ENCODE assay signal across 19 cellular contexts in the genomic region with DNA sequence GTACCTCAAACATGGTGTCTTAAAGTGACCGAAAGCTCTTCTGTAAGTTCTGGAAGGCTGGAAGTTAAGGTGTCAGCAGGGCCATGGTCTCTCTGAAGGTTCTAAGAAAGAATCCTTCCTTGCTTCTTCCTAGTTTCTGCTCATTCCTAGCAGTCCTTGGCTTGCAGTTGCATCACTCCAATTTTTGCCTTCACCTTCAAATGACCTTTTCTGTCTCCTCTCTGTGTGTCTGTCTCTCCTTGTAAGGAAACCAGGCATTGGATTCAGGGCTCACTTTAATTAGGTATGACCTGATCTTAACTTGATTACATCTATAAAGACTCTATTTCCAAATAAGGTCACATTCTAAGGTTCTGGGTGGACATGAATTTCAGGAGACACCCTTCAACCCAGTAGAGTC. TPM values are rescaled to one million over a fixed set of nuclear protein-coding genes. Genes with fewer than 3 reads are reported as not detected.
DNase-seq lines count a peak whose midpoint lies in the region; ATAC-seq and TF ChIP-seq lines count a peak whose summit lies in the region.
"Had no signal": no experiment of that assay in that cellular context is flagged by ENCODE, and none has a peak within 500 bp of the region (broad histone marks: within the 10 kb centered on the region; RNA-seq: fewer than 3 reads in every experiment).

No MANE protein-coding gene starts in this region.

- intact Hi-C loops in left ventricle myocardium inferior (cut with micrococcal nuclease) (no loop called here), cardiac septum (cut with DNase I) (no loop called here)

- H3K9me3 Mint-ChIP-seq in T-cell (no peaks in the 10 kb centered on the region), glutamatergic neuron (ENCODE audit: unreplicated experiment) (no peaks in the 10 kb centered on the region)

- peaks cover 70 to 76% (median 74%) of the 10 kb centered on the region in 3 donors for H3K4me1 Mint-ChIP-seq in T-cell
- peaks cover 26% of the 10 kb centered on the region for H3K4me1 Mint-ChIP-seq in glutamatergic neuron (ENCODE audit: low read depth, unreplicated experiment)

- CTCF ChIA-PET in T-cell (lab: Charles Lee) = interaction anchor here (1.0 to 1.6 kb wide), 5 partner anchors 9 to 68 kb away, joined by 3 to 5 read pairs (median 3); a partner anchor contains a TSS

- POLR2A ChIA-PET in T-cell (lab: Charles Lee) = interaction anchor here in 1 of 2 donors (0.5 kb wide), 1 partner anchor 9 kb away, joined by 3 read pairs; a partner anchor contains a TSS

- H3K4me3 Mint-ChIP-seq in T-cell = peak overlapping the region in 1 of 3 donors; percentile 12
- H3K4me3 Mint-ChIP-seq in glutamatergic neuron (ENCODE audit: unreplicated experiment) = peak overlapping the region; percentile 1
- H3K4me3 Mint-ChIP-seq: activated CD4-positive, alpha-beta T cell treated with anti-CD3 and anti-CD28 coated beads for 36 hours had no signal

- peaks cover 43% of the 10 kb centered on the region for H3K36me3 ChIP-seq in left ventricle myocardium inferior

- no peaks in the 10 kb centered on the region for H3K27me3 Mint-ChIP-seq in T-cell
- H3K27me3 Mint-ChIP-seq in glutamatergic neuron (ENCODE audit: unreplicated experiment) = no peaks in the 10 kb centered on the region
- H3K27me3 Mint-ChIP-seq: activated CD4-positive, alpha-beta T cell treated with anti-CD3 and anti-CD28 coated beads for 36 hours had no signal

- peak overlapping the region; percentile 13 to 30 for H3K27ac Mint-ChIP-seq in T-cell
- H3K27ac Mint-ChIP-seq in glutamatergic neuron (ENCODE audit: unreplicated experiment) = peak overlapping the region; percentile 40
- H3K27ac Mint-ChIP-seq: activated CD4-positive, alpha-beta T cell treated with anti-CD3 and anti-CD28 coated beads for 36 hours had no signal

- H3K27ac ChIP-seq in left ventricle myocardium inferior (replicated peaks) = peak overlapping the region; percentile 8
- H3K27ac ChIP-seq: right lobe of liver had no signal

- DNase-seq in left ventricle myocardium inferior = no peak
- no peak for DNase-seq in cardiac septum (ENCODE audit: low spot score)
- no peak for DNase-seq in T-cell
- DNase-seq in glutamatergic neuron = no peak
- no peak for DNase-seq in GM20000 (ENCODE audit: low spot score)
- DNase-seq in GM03348 (ENCODE audit: low spot score) = no peak
- DNase-seq in stimulated activated CD4-positive, alpha-beta T cell treated with anti-CD3 and anti-CD28 coated beads, Interleukin-12 subunit alpha, Interleukin-12 subunit beta, amount 100 ng/mL, for 4 hours = no peak
- DNase-seq: activated CD4-positive, alpha-beta T cell treated with anti-CD3 and anti-CD28 coated beads for 36 hours; anterior cingulate cortex; dermis blood vessel endothelial cell; HCEC 1CT; NK-92 treated with Interleukin-12 subunit alpha and Interleukin-12 subunit beta, amount 100 ng/mL, for 24 hours; right lobe of liver; SHP77; stimulated activated CD4-positive, alpha-beta T cell treated with anti-CD3 and anti-CD28 coated beads, Interleukin-2, amount 100 ng/mL, for 48 hours; stimulated activated CD8-positive, alpha-beta memory T cell treated with anti-CD3 and anti-CD28 coated beads, Interleukin-4, amount 100 ng/mL, for 48 hours; T-helper 9 cell had no signal

- no peaks in the 10 kb centered on the region for H3K27me3 ChIP-seq in left ventricle myocardium inferior (ENCODE audit: low read depth)
- H3K27me3 ChIP-seq: right lobe of liver had no signal

- TF ChIP-seq CTCF in left ventricle myocardium inferior (IDR thresholded peaks at IDR 0.05; ENCODE audit: borderline replicate concordance) (no peak), glutamatergic neuron (IDR thresholded peaks at IDR 0.05; ENCODE audit: partially characterized antibody, unreplicated experiment) (no peak), GM20000 (IDR thresholded peaks at IDR 0.05; ENCODE audit: extremely low read depth, missing control alignments) (no peak)

- H3K36me3 Mint-ChIP-seq in T-cell (peaks cover 26% of the 10 kb centered on the region), glutamatergic neuron (ENCODE audit: unreplicated experiment) (no peaks in the 10 kb centered on the region)

- ATAC-seq in T-cell (replicated peaks in 1 of 4) = no peak
- no peak for ATAC-seq in HG03457 (IDR thresholded peaks at IDR 0.05; ENCODE audit: unreplicated experiment)
- ATAC-seq: activated CD4-positive, alpha-beta T cell treated with anti-CD3 and anti-CD28 coated beads for 36 hours; HepG2 had no signal

- H3K9me3 ChIP-seq in left ventricle myocardium inferior (replicated peaks) = no peaks in the 10 kb centered on the region
- H3K9me3 ChIP-seq: right lobe of liver had no signal

- no peak overlapping the region for H3K4me3 ChIP-seq in left ventricle myocardium inferior
- H3K4me3 ChIP-seq: right lobe of liver had no signal

- peaks cover 76% of the 10 kb centered on the region for H3K4me1 ChIP-seq in left ventricle myocardium inferior

RNA-seq across cellular contexts. Expression of a gene that starts 8.7 kb away (rescaled TPM):
- total RNA-seq in left ventricle myocardium inferior (31.1 TPM), cardiac septum (31.8 TPM), T-cell (10 to 100 TPM; 17.8 to 33.0 (median 31.1) TPM), glutamatergic neuron (ENCODE audit: unreplicated experiment) (109 TPM)

RNA-seq across cellular contexts. Expression of a gene that starts 9.0 kb away (rescaled TPM):
- total RNA-seq in left ventricle myocardium inferior = 13.8 TPM
- total RNA-seq in cardiac septum = 7.2 TPM
- 10 to 100 TPM in 4 of 5 donors, 1 to 10 TPM in 1; 4.3 to 16.5 (median 11.5) TPM for total RNA-seq in T-cell
- total RNA-seq in glutamatergic neuron (ENCODE audit: unreplicated experiment) = 8.9 TPM
